Comparison of ENCODE assay signal across 8 cellular contexts in genomic region chr6:162726997-162727346, GRCh38. TPM values are rescaled to one million over a fixed set of nuclear protein-coding genes. Genes with fewer than 3 reads are reported as not detected.
DNase-seq lines count a peak whose midpoint lies in the region; ATAC-seq, FAIRE-seq and TF ChIP-seq lines count a peak whose summit lies in the region.

No MANE protein-coding gene starts in this region.

- peaks cover 15% of the 10 kb centered on the region for H3K4me1 ChIP-seq in colonic mucosa
- H3K4me1 ChIP-seq in mesodermal cell (ENCODE audit: control insufficient read depth, insufficient read depth, low read length, poor library complexity, severe bottlenecking) = no peaks in the 10 kb centered on the region
- no peaks in the 10 kb centered on the region for H3K4me1 ChIP-seq in aorta (ENCODE audit: control insufficient read depth in 1 of 2, insufficient read depth in 2 of 2, low read length in 2 of 2)

- peak overlapping the region; percentile 76 for H3K4me3 ChIP-seq in AG04450 (ENCODE audit: low read depth, low read length)
- peak overlapping the region; percentile 87 for H3K4me3 ChIP-seq in colonic mucosa
- H3K4me3 ChIP-seq in mesodermal cell (ENCODE audit: extremely low read depth, insufficient read depth, low read length, poor library complexity, severe bottlenecking) = peak overlapping the region; percentile 79
- peak overlapping the region; percentile 58 to 79 for H3K4me3 ChIP-seq in aorta (ENCODE audit: low read length in 2 of 2)

- ATAC-seq in GM21447 (IDR thresholded peaks at IDR 0.05; ENCODE audit: unreplicated experiment) (peak; percentile 19), aorta (ENCODE audit: low FRiP score) (no peak)

- no peak for FAIRE-seq in GM12891 (lab: Jason Lieb, UNC)

- no peak for TF ChIP-seq POLR2A in GM12891 (IDR thresholded peaks at IDR 0.05; ENCODE audit: low read depth, low read length)

- H3K27me3 ChIP-seq in AG04450 (ENCODE audit: control insufficient read depth, insufficient read depth, low read length) = no peaks in the 10 kb centered on the region
- no peaks in the 10 kb centered on the region for H3K27me3 ChIP-seq in colonic mucosa
- H3K27me3 ChIP-seq in aorta (ENCODE audit: control insufficient read depth in 1 of 2, insufficient read depth in 2 of 2, low read length in 1 of 2) = no peaks in the 10 kb centered on the region

- WGBS in mesodermal cell (ENCODE audit: insufficient coverage in 2 of 2), 2 experiments = 2 to 4% methylated on average over 13 to 14 of the region's 14 CpGs
- 1% methylated on average over 14 of the region's 14 CpGs for WGBS in aorta, 2 donors

- intact Hi-C loops in colonic mucosa (cut with DNase I) (no loop called here), aorta (cut with DNase I) (loop anchor here in 1 of 2 donors (10.0 kb wide), 2 partner anchors 342 to 688 kb away; partner anchors contain the start of gene QKI)

- H3K27ac ChIP-seq in AG04450 (ENCODE audit: low read depth, low read length) (no peak overlapping the region), colonic mucosa (peak overlapping the region; percentile 81), mesodermal cell (ENCODE audit: low read depth, low read length, severe bottlenecking) (no peak overlapping the region), aorta (ENCODE audit: low read depth in 1 of 2, low read length in 2 of 2) (no peak overlapping the region)

- no peak for TF ChIP-seq CTCF in AG04450 (IDR thresholded peaks at IDR 0.05; ENCODE audit: low read depth, low read length)
- no peak for TF ChIP-seq CTCF in colonic mucosa (IDR thresholded peaks at IDR 0.05)

- POLR2A ChIA-PET in AG04450 (lab: Yijun Ruan, JAX) = no interaction called here

- no peak for DNase-seq in AG04450 (ENCODE audit: low read depth, low spot score)
- peak; percentile 76 for DNase-seq in NCI-H146 (lab: John Stamatoyannopoulos, UW)
- peak; percentile 23 for DNase-seq in colonic mucosa
- no peak for DNase-seq in aorta
- DNase-seq in GM12891 (ENCODE audit: insufficient read length, low spot score) = no peak
- no peak for DNase-seq in NCI-H2171 treated with DMSO at 0.1 percent for 48 hours (lab: John Stamatoyannopoulos, UW)

- CTCF ChIA-PET in AG04450 (lab: Charles Lee) = no interaction called here

- H3K36me3 ChIP-seq in colonic mucosa (no peaks in the 10 kb centered on the region), mesodermal cell (ENCODE audit: control insufficient read depth, insufficient read depth, low read length) (no peaks in the 10 kb centered on the region), aorta (ENCODE audit: control insufficient read depth in 1 of 2, insufficient read depth in 2 of 2, low read length in 1 of 2) (no peaks in the 10 kb centered on the region)

- H3K9me3 ChIP-seq in AG04450 (ENCODE audit: control insufficient read depth, insufficient read depth, low read length) = no peaks in the 10 kb centered on the region
- H3K9me3 ChIP-seq in colonic mucosa = no peaks in the 10 kb centered on the region
- H3K9me3 ChIP-seq in mesodermal cell (ENCODE audit: control insufficient read depth, low read length) = no peaks in the 10 kb centered on the region
- no peaks in the 10 kb centered on the region for H3K9me3 ChIP-seq in aorta (ENCODE audit: control insufficient read depth, low read length)

- H3K9ac ChIP-seq in colonic mucosa (ENCODE audit: low read depth in 2 of 2, low read length in 2 of 2) = peak overlapping the region; percentile 79 to 90

TF ChIP-seq in GM12891, 5 proteins besides CTCF, POLR2A, EP300 and RAD21:
- TF ChIP-seq POU2F2 (IDR thresholded peaks at IDR 0.05; ENCODE audit: low read depth, low read length) = no peak
- TF ChIP-seq POLR2AphosphoS5 (IDR thresholded peaks at IDR 0.05; ENCODE audit: low read depth, low read length) = no peak
- no peak for TF ChIP-seq SPI1 (IDR thresholded peaks at IDR 0.05; ENCODE audit: low read depth, low read length)
- TF ChIP-seq TAF1 (IDR thresholded peaks at IDR 0.05; ENCODE audit: low read depth, low read length) = no peak
- no peak for TF ChIP-seq PAX5 (IDR thresholded peaks at IDR 0.05; ENCODE audit: insufficient read depth, low read length, severe bottlenecking)

RNA-seq across cellular contexts. Expression of gene PRKN, which starts 0.6 kb away (rescaled TPM):
- not detected in 2 replicates for polyA plus RNA-seq in AG04450 (2011; rRNA removed)
- 0.55 TPM in 1 of 2 replicates, not detected in the other for polyA minus RNA-seq in AG04450 (2011; rRNA and poly(A)+ RNA removed)
- total RNA-seq in colonic mucosa = 1 to 10 TPM; 3.7 to 8.1 TPM
- polyA plus RNA-seq in mesodermal cell (2013, experiment 1 of 2) = 3.6 TPM
- polyA plus RNA-seq in mesodermal cell (2013, experiment 2 of 2) = 1.9 TPM
- 10 to 100 TPM in 1 of 2 donors, 1 to 10 TPM in 1; 9.0 to 17.3 TPM for total RNA-seq in aorta
- polyA plus RNA-seq in aorta = 1 to 10 TPM; 1.0 to 2.5 TPM
- polyA plus RNA-seq in GM12891 (2012; ENCODE audit: low read depth, missing spikeins) = 0.01 TPM

RNA-seq across cellular contexts. Expression of gene PACRG, which starts 0.8 kb away (rescaled TPM):
- polyA plus RNA-seq in AG04450 (2011; rRNA removed) (not detected in 2 replicates), aorta (1 to 10 TPM in 1 of 2 donors, not detected in 1; 2.7 TPM)
- not detected in 2 replicates for polyA minus RNA-seq in AG04450 (2011; rRNA and poly(A)+ RNA removed)
- total RNA-seq in colonic mucosa (1 to 10 TPM in 1 of 2 donors, not detected in 1; 1.7 TPM), aorta (under 1 TPM; 0.26 to 0.54 TPM)
- 2.5 TPM for polyA plus RNA-seq in mesodermal cell (2013, experiment 1 of 2)
- polyA plus RNA-seq in mesodermal cell (2013, experiment 2 of 2) = 2.2 TPM
- polyA plus RNA-seq in GM12891 (2012; ENCODE audit: low read depth, missing spikeins) = not detected

Comparison
In these comparisons a context has a peak if more than half of its experiments do, and no peak if none do; other contexts are left out.
1. DNase-seq: peak in NCI-H146 (single experiment) and colonic mucosa (single experiment); none in AG04450 (single experiment), aorta (0 of 2), GM12891 (single experiment) and NCI-H2171 treated with DMSO at 0.1 percent for 48 hours (single experiment).
2. Peak in every context shown above with its lines, with median percentiles within 50 percentile points of each other: H3K4me3 ChIP-seq.